23 cellular contexts compared by ENCODE assay signal in genomic region chr5:154267516-154267915, GRCh38.
DNase-seq lines count a peak whose midpoint lies in the region; ATAC-seq and TF ChIP-seq lines count a peak whose summit lies in the region.
"Had no signal": no experiment of that assay in that cellular context is flagged by ENCODE, and none has a peak within 500 bp of the region (broad histone marks: within the 10 kb centered on the region; RNA-seq: fewer than 3 reads in every experiment).

No MANE protein-coding gene starts in this region.

- ATAC-seq in thoracic aorta (ENCODE audit: insufficient number of reproducible peaks, low FRiP score, low read depth), result no peak
- ATAC-seq: left ventricle myocardium superior had no signal

- peak overlapping the region; percentile 9 to 41 for H3K27ac ChIP-seq in thoracic aorta
- H3K27ac ChIP-seq: vagina had no signal

- TF ChIP-seq CTCF in fibroblast of mammary gland (conservative IDR thresholded peaks at IDR 0.05; ENCODE audit: control insufficient read depth, insufficient read depth, low read depth, low read length) (no peak), thoracic aorta (IDR thresholded peaks at IDR 0.05) (no peak)

- H3K4me3 ChIP-seq in adipocyte (ENCODE audit: low read length) (no peak overlapping the region), fibroblast of mammary gland (ENCODE audit: control insufficient read depth, low read depth, low read length) (no peak overlapping the region), thoracic aorta (no peak overlapping the region)
- H3K4me3 ChIP-seq: breast epithelium, vagina had no signal

- no peaks in the 10 kb centered on the region for H3K27me3 ChIP-seq in adipocyte (replicated peaks; ENCODE audit: control insufficient read depth, insufficient read depth, low read length)
- no peaks in the 10 kb centered on the region for H3K27me3 ChIP-seq in thoracic aorta (replicated peaks; ENCODE audit: insufficient read depth)
- H3K27me3 ChIP-seq: breast epithelium, vagina had no signal

- DNase-seq in G401 (ENCODE audit: low spot score) (peak; percentile 9), adipocyte (ENCODE audit: low read depth) (peak; percentile 40), fibroblast of mammary gland (ENCODE audit: low read depth) (peak; percentile 44), thoracic aorta (ENCODE audit: low spot score) (no peak), SKM-1 treated with dmso at 0.1 percent for 144 hours (lab: John Stamatoyannopoulos, UW; ENCODE audit: unreplicated experiment) (no peak), NCI-H1092 (lab: John Stamatoyannopoulos, UW) (no peak), NCI-H2227 treated with DMSO at 0.1 percent for 48 hours (lab: John Stamatoyannopoulos, UW) (no peak)
- DNase-seq: activated CD4-positive, alpha-beta memory T cell treated with anti-CD3 and anti-CD28 coated beads for 36 hours; activated effector memory CD4-positive, alpha-beta T cell treated with anti-CD3 and anti-CD28 coated beads, Interleukin-2, amount 50 U/mL, for 16 hours; CD4-positive, alpha-beta memory T cell; DMS53; foreskin melanocyte; immature natural killer cell; Karpas-422; left ventricle myocardium superior; NCI-H1105; NCI-H2081; NCI-H510A treated with DMSO at 0.1 percent for 48 hours; nephron progenitor cell; posterior cingulate gyrus; T-helper 9 cell had no signal

- H3K4me1 ChIP-seq in adipocyte (ENCODE audit: control insufficient read depth, insufficient read depth, low read length) (peaks cover 20% of the 10 kb centered on the region), thoracic aorta (ENCODE audit: control insufficient read depth in 1 of 2, low read depth in 2 of 2) (peaks cover 18 to 29% of the 10 kb centered on the region in 2 donors)

- no peak overlapping the region for H3K9ac ChIP-seq in adipocyte (ENCODE audit: low read length)

- H3K36me3 ChIP-seq in adipocyte (ENCODE audit: control insufficient read depth, insufficient read depth, low read length, severe bottlenecking), result no peaks in the 10 kb centered on the region
- no peaks in the 10 kb centered on the region for H3K36me3 ChIP-seq in thoracic aorta
- H3K36me3 ChIP-seq: breast epithelium, vagina had no signal

- H3K9me3 ChIP-seq in adipocyte (ENCODE audit: control insufficient read depth, low read length) (peaks cover 4% of the 10 kb centered on the region), thoracic aorta (no peaks in the 10 kb centered on the region)
- H3K9me3 ChIP-seq: breast epithelium, vagina had no signal

- in situ Hi-C loops in G401 (cut with HindIII; ENCODE audit: low sequenced_read_pairs), result no loop called here

Comparison
In these comparisons a context has a peak if more than half of its experiments do, and no peak if none do; other contexts are left out.
1. DNase-seq: peak in G401 (single experiment), adipocyte (single experiment) and fibroblast of mammary gland (single experiment); none in thoracic aorta (single experiment), SKM-1 treated with dmso at 0.1 percent for 144 hours (single experiment), NCI-H1092 (single experiment) and NCI-H2227 treated with DMSO at 0.1 percent for 48 hours (single experiment).